ENCODE assay signal across 8 cellular contexts in genomic region chr10:5812283-5813090, GRCh38. TPM values are rescaled to one million over a fixed set of nuclear protein-coding genes. Genes with fewer than 3 reads are reported as not detected.
A peak's percentile ranks its signal among the peaks of the same experiment; 100 is the strongest.
DNase-seq lines count a peak whose midpoint lies in the region; ATAC-seq, FAIRE-seq and TF ChIP-seq lines count a peak whose summit lies in the region.

No MANE protein-coding gene starts in this region.

- H4K20me1 ChIP-seq in astrocyte (ENCODE audit: insufficient read depth, low read length) = peaks cover 51% of the 10 kb centered on the region

- no peaks in the 10 kb centered on the region for H3K27me3 Mint-ChIP-seq in astrocyte (ENCODE audit: low read depth, unreplicated experiment)

- H3K4me3 Mint-ChIP-seq in astrocyte (ENCODE audit: unreplicated experiment) = peak overlapping the region; percentile 96

- ATAC-seq in GM18868 (IDR thresholded peaks at IDR 0.05; ENCODE audit: unreplicated experiment) (peak; percentile 14), HG03139 (IDR thresholded peaks at IDR 0.05; ENCODE audit: unreplicated experiment) (peak; percentile 10)

- peak overlapping the region; percentile 99 for H3K9ac ChIP-seq in astrocyte (ENCODE audit: low read length)

- H3K4me1 ChIP-seq in ACC112 (ENCODE audit: control insufficient read depth, insufficient read depth, low read length, unreplicated experiment) = peaks cover 26% of the 10 kb centered on the region
- H3K4me1 ChIP-seq in astrocyte (ENCODE audit: insufficient read depth, low read length) = peaks cover 20% of the 10 kb centered on the region
- peaks cover 0 to 55% (median 44%) of the 10 kb centered on the region in 4 donors for H3K4me1 ChIP-seq in sigmoid colon

- TF ChIP-seq EP300 in sigmoid colon (IDR thresholded peaks at IDR 0.05) = no peak

- H2AFZ ChIP-seq in ACC112 (ENCODE audit: low read length, unreplicated experiment) (peak overlapping the region; percentile 73), astrocyte (ENCODE audit: low read depth, low read length) (peak overlapping the region; percentile 74)

- peak overlapping the region; percentile 85 for H3K4me2 ChIP-seq in astrocyte (ENCODE audit: low read length)

- WGBS in sigmoid colon, 2 donors = 0 to 1% methylated on average over 49 of the region's 49 CpGs

- TF ChIP-seq CTCF in astrocyte (IDR thresholded peaks at IDR 0.05; ENCODE audit: insufficient read depth, low read depth, low read length) = no peak
- peak in 1 of 4 experiments; percentile 12 for TF ChIP-seq CTCF in sigmoid colon (IDR thresholded peaks at IDR 0.05)

- intact Hi-C loops in sigmoid colon (cut with DNase I) = loop anchor here (1.0 to 5.0 kb wide), 3 partner anchors 61 to 128 kb away; partner anchors contain the start of genes FBH1 and TASOR2

- no peaks in the 10 kb centered on the region for H3K9me3 ChIP-seq in astrocyte (ENCODE audit: insufficient read depth, low read depth, low read length)
- no peaks in the 10 kb centered on the region for H3K9me3 ChIP-seq in sigmoid colon

- no peak for TF ChIP-seq POLR2A in sigmoid colon (IDR thresholded peaks at IDR 0.05)

- H3K27ac Mint-ChIP-seq in astrocyte (ENCODE audit: unreplicated experiment) = peak overlapping the region; percentile 54

- FAIRE-seq in astrocyte (lab: Jason Lieb, UNC) = no peak

- H3K9me3 Mint-ChIP-seq in astrocyte (ENCODE audit: unreplicated experiment) = no peaks in the 10 kb centered on the region

- H3K36me3 ChIP-seq in ACC112 (ENCODE audit: insufficient read depth, low read length) (no peaks in the 10 kb centered on the region), astrocyte (ENCODE audit: insufficient read depth, low read length) (peaks cover 2% of the 10 kb centered on the region), sigmoid colon (no peaks in the 10 kb centered on the region)

- H3K4me3 ChIP-seq in ACC112 (ENCODE audit: low read depth, low read length) = peak overlapping the region; percentile 87
- peak overlapping the region; percentile 77 for H3K4me3 ChIP-seq in astrocyte (ENCODE audit: insufficient read depth, low read depth, low read length)
- peak overlapping the region; percentile 78 to 96 (median 91) for H3K4me3 ChIP-seq in sigmoid colon

- peak overlapping the region; percentile 90 for H3K27ac ChIP-seq in ACC112 (ENCODE audit: low read depth, low read length)
- peak overlapping the region; percentile 94 for H3K27ac ChIP-seq in astrocyte (ENCODE audit: low read depth, low read length)
- H3K27ac ChIP-seq in sigmoid colon = peak overlapping the region; percentile 96 to 99 (median 98)

- H3K27me3 ChIP-seq in ACC112 (ENCODE audit: insufficient read depth, low read length) (no peaks in the 10 kb centered on the region), astrocyte (ENCODE audit: insufficient read depth, low read length) (no peaks in the 10 kb centered on the region), sigmoid colon (no peaks in the 10 kb centered on the region)

- peaks cover 23% of the 10 kb centered on the region for H3K4me1 Mint-ChIP-seq in astrocyte (ENCODE audit: low read depth, unreplicated experiment)

- no peaks in the 10 kb centered on the region for H3K36me3 Mint-ChIP-seq in astrocyte (ENCODE audit: low read depth, unreplicated experiment)

- peak; percentile 41 for DNase-seq in SK-N-DZ (ENCODE audit: low spot score)
- DNase-seq in astrocyte (ENCODE audit: low read depth) = no peak
- DNase-seq in hypothalamus (lab: John Stamatoyannopoulos, UW) = peak in 37 of 51 donors; percentile 9 to 82 (median 45)
- peak; percentile 78 for DNase-seq in sigmoid colon
- no peak for DNase-seq in NCI-H1436 treated with DMSO at 0.1 percent for 48 hours (lab: John Stamatoyannopoulos, UW)

- peaks cover 72% of the 10 kb centered on the region for H3K79me2 ChIP-seq in ACC112 (ENCODE audit: control insufficient read depth, insufficient read depth, low read length, unreplicated experiment)
- peaks cover 71% of the 10 kb centered on the region for H3K79me2 ChIP-seq in astrocyte (ENCODE audit: insufficient read depth, low read length)

RNA-seq across cellular contexts. Expression of gene GDI2, which starts 0.7 kb away (rescaled TPM):
- polyA plus RNA-seq in SK-N-DZ (2014; cell fraction: cytosol; rRNA removed) = 439 and 502 TPM in 2 replicates
- polyA plus RNA-seq in SK-N-DZ (2014; cell fraction: nucleus; rRNA removed) = 162 and 206 TPM in 2 replicates
- total RNA-seq in astrocyte (267 and 280 TPM in 2 replicates), sigmoid colon (100 to 1,000 TPM; 178 to 208 (median 205) TPM)
- 100 to 1,000 TPM; 179 to 238 (median 201) TPM for polyA plus RNA-seq in sigmoid colon

Comparison
In these comparisons a context has a peak if more than half of its experiments do, and no peak if none do; other contexts are left out.
1. DNase-seq: peak in SK-N-DZ (single experiment), hypothalamus (37 of 51) and sigmoid colon (single experiment); none in astrocyte (single experiment) and NCI-H1436 treated with DMSO at 0.1 percent for 48 hours (single experiment).
2. Peak in every context shown above with its lines, with median percentiles within 50 percentile points of each other: H3K27ac ChIP-seq and H3K4me3 ChIP-seq.